18 cellular contexts compared by ENCODE assay signal in genomic region chr1:212489284-212489859, GRCh38. TPM values are rescaled to one million over a fixed set of nuclear protein-coding genes. Genes with fewer than 3 reads are reported as not detected.
DNase-seq lines count a peak whose midpoint lies in the region; ATAC-seq, FAIRE-seq and TF ChIP-seq lines count a peak whose summit lies in the region.
"Had no signal": no experiment of that assay in that cellular context is flagged by ENCODE, and none has a peak within 500 bp of the region (broad histone marks: within the 10 kb centered on the region; RNA-seq: fewer than 3 reads in every experiment).

No MANE protein-coding gene starts in this region.

- no peaks in the 10 kb centered on the region for H3K79me2 ChIP-seq in H1 (ENCODE audit: control insufficient read depth in 1 of 2, insufficient read depth in 2 of 2, low read length in 2 of 2)

- no peak overlapping the region for H4K5ac ChIP-seq in H1 (ENCODE audit: insufficient read length, low read depth, low read length)

- H3K9ac ChIP-seq in H1 (replicated peaks in 1 of 4; ENCODE audit: extremely low read depth in 1 of 4, low read depth in 3 of 4, low read length in 3 of 4): no peak overlapping the region

- intact Hi-C loops in CD14-positive monocyte (cut with micrococcal nuclease): loop anchor here (2.0 to 5.0 kb wide), 2 partner anchors 68 to 69 kb away; no protein-coding TSS in a partner anchor

- peak overlapping the region; percentile 27; the same call in 1 of the 2 replicates for H3K27ac ChIP-seq in SJSA1
- H3K27ac ChIP-seq in H1 (ENCODE audit: low read depth, low read length): no peak overlapping the region
- H3K27ac ChIP-seq in substantia nigra (ENCODE audit: low read depth, low read length, poor library complexity, severe bottlenecking): peak overlapping the region; percentile 68

- H3K36me3 ChIP-seq in SJSA1 (no peaks in the 10 kb centered on the region), H1 (ENCODE audit: control insufficient read depth in 2 of 4, insufficient read depth in 4 of 4, low read length in 3 of 4) (no peaks in the 10 kb centered on the region)
- H3K36me3 ChIP-seq: gastrocnemius medialis, upper lobe of left lung had no signal

- ATAC-seq in omental fat pad (ENCODE audit: low FRiP score): no peak

- no peak overlapping the region for H4K91ac ChIP-seq in H1 (replicated peaks; ENCODE audit: insufficient read length, low read length)

- H3K36me3 Mint-ChIP-seq in CD14-positive monocyte: peaks cover 6 to 7% of the 10 kb centered on the region in 2 donors
- H3K36me3 Mint-ChIP-seq in activated CD4-positive, alpha-beta memory T cell treated with anti-CD3 and anti-CD28 coated beads, Interleukin-2, amount 10 ng/mL, durations not matched to agents 7 days and 5 days (ENCODE audit: low read depth): no peaks in the 10 kb centered on the region
- H3K36me3 Mint-ChIP-seq: activated naive CD8-positive, alpha-beta T cell; naive thymus-derived CD4-positive, alpha-beta T cell had no signal

- no peak overlapping the region for H3K4me3 Mint-ChIP-seq in CD14-positive monocyte
- no peak overlapping the region for H3K4me3 Mint-ChIP-seq in activated CD4-positive, alpha-beta memory T cell treated with anti-CD3 and anti-CD28 coated beads, Interleukin-2, amount 10 ng/mL, durations not matched to agents 7 days and 5 days
- H3K4me3 Mint-ChIP-seq: activated CD4-positive, alpha-beta T cell treated with anti-CD3 and anti-CD28 coated beads for 36 hours; activated naive CD8-positive, alpha-beta T cell; naive thymus-derived CD4-positive, alpha-beta T cell had no signal

- H2BK20ac ChIP-seq in H1 (ENCODE audit: low read length): no peak overlapping the region

- no peaks in the 10 kb centered on the region for H3K79me1 ChIP-seq in H1 (ENCODE audit: low read depth, low read length)

- no peaks in the 10 kb centered on the region for H3K23me2 ChIP-seq in H1 (ENCODE audit: low read depth, low read length)

- H3K9me3 ChIP-seq in SJSA1 (replicated peaks) (no peaks in the 10 kb centered on the region; the same call in 1 of the 2 replicates), H1 (ENCODE audit: insufficient read depth in 2 of 2, low read depth in 1 of 2, low read length in 1 of 2) (no peaks in the 10 kb centered on the region)
- H3K9me3 ChIP-seq: gastrocnemius medialis, upper lobe of left lung had no signal

- TF ChIP-seq EP300 in H1 (IDR thresholded peaks at IDR 0.05; ENCODE audit: borderline replicate concordance in 1 of 2, low read depth in 2 of 2, low read length in 2 of 2): no peak

- H3K27me3 ChIP-seq in SJSA1 (replicated peaks) (no peaks in the 10 kb centered on the region), H1 (replicated peaks in 1 of 4; ENCODE audit: control insufficient read depth in 3 of 4, extremely low read depth in 1 of 4, insufficient read depth in 3 of 4, low read length in 3 of 4) (no peaks in the 10 kb centered on the region)
- H3K27me3 ChIP-seq: gastrocnemius medialis, upper lobe of left lung had no signal

- no peak overlapping the region for H2BK120ac ChIP-seq in H1 (replicated peaks; ENCODE audit: low read depth, low read length)

- no peak overlapping the region for H2BK12ac ChIP-seq in H1 (ENCODE audit: low read depth, low read length)

- no peak overlapping the region for H4K8ac ChIP-seq in H1 (ENCODE audit: extremely low read depth, insufficient read depth, low read length)

- H3K4me3 ChIP-seq in SJSA1: no peak overlapping the region
- no peak overlapping the region for H3K4me3 ChIP-seq in H1 (ENCODE audit: extremely low read depth in 1 of 4, insufficient read depth in 2 of 4, low read depth in 3 of 4, low read length in 4 of 4)
- H3K4me3 ChIP-seq: gastrocnemius medialis, upper lobe of left lung had no signal

- no peak overlapping the region for H3K14ac ChIP-seq in H1 (ENCODE audit: insufficient read length)

- peaks cover 76% of the 10 kb centered on the region for H3K4me1 Mint-ChIP-seq in CD14-positive monocyte
- peaks cover 4% of the 10 kb centered on the region for H3K4me1 Mint-ChIP-seq in activated CD4-positive, alpha-beta memory T cell treated with anti-CD3 and anti-CD28 coated beads, Interleukin-2, amount 10 ng/mL, durations not matched to agents 7 days and 5 days

- H3K27ac Mint-ChIP-seq in CD14-positive monocyte: peak overlapping the region; percentile 93 to 100 (median 97)
- no peak overlapping the region for H3K27ac Mint-ChIP-seq in activated CD4-positive, alpha-beta memory T cell treated with anti-CD3 and anti-CD28 coated beads, Interleukin-2, amount 10 ng/mL, durations not matched to agents 7 days and 5 days
- H3K27ac Mint-ChIP-seq: activated CD4-positive, alpha-beta T cell treated with anti-CD3 and anti-CD28 coated beads for 36 hours; activated naive CD8-positive, alpha-beta T cell; naive thymus-derived CD4-positive, alpha-beta T cell had no signal

- no peak overlapping the region for H2AK5ac ChIP-seq in H1 (ENCODE audit: low read depth, low read length)

- H3K56ac ChIP-seq in H1 (replicated peaks; ENCODE audit: insufficient read length, low read depth, low read length): no peak overlapping the region

- H2AFZ ChIP-seq in H1 (ENCODE audit: low read length): no peak overlapping the region

- H2BK15ac ChIP-seq in H1 (ENCODE audit: low read length): no peak overlapping the region

- DNase-seq in CD14-positive monocyte (ENCODE audit: low spot score) (no peak), SJSA1 (ENCODE audit: low read depth in 1 of 2, low spot score in 2 of 2) (no peak), H1 (ENCODE audit: low read depth in 1 of 2, low spot score in 2 of 2) (no peak), substantia nigra (lab: John Stamatoyannopoulos, UW) (no peak), RCC 7860 (ENCODE audit: low spot score) (no peak), D721Med (ENCODE audit: insufficient read length, low spot score) (no peak), omental fat pad (ENCODE audit: low spot score) (no peak)
- no peak for DNase-seq in activated CD4-positive, alpha-beta memory T cell treated with anti-CD3 and anti-CD28 coated beads, Interleukin-2, amount 10 ng/mL, durations not matched to agents 7 days and 5 days
- DNase-seq: cerebellar nuclear complex; naive thymus-derived CD4-positive, alpha-beta T cell; NCI-H1105 treated with DMSO at 0.1 percent for 48 hours; NCI-H2171 treated with DMSO at 0.1 percent for 48 hours; SHP77 treated with DMSO at 0.1 percent for 48 hours had no signal

- CTCF ChIA-PET in H1 (lab: Charles Lee; ENCODE audit: partially characterized antibody): interaction anchor here (0.9 to 2.9 kb wide), 10 partner anchors 8 to 426 kb away, joined by 3 to 24 read pairs (median 4); no protein-coding TSS in a partner anchor
- CTCF ChIA-PET in activated CD4-positive, alpha-beta memory T cell treated with anti-CD3 and anti-CD28 coated beads, Interleukin-2, amount 10 ng/mL, durations not matched to agents 7 days and 5 days (lab: Charles Lee): interaction anchor here (0.6 to 3.9 kb wide), 4 partner anchors 12 to 137 kb away, joined by 3 to 18 read pairs (median 4); no protein-coding TSS in a partner anchor

- no peak for FAIRE-seq in H1 (lab: Jason Lieb, UNC)
- no peak for FAIRE-seq in RCC 7860 (lab: Jason Lieb, UNC)
- no peak for FAIRE-seq in D721Med (lab: Jason Lieb, UNC)
- FAIRE-seq: endothelial cell of umbilical vein had no signal

- TF ChIP-seq CTCF in CD14-positive monocyte (IDR thresholded peaks at IDR 0.05) (no peak), H1 (IDR thresholded peaks at IDR 0.05; ENCODE audit: control extremely low read depth in 1 of 3, insufficient read depth in 1 of 3, low read depth in 1 of 3, low read length in 3 of 3) (no peak), D721Med (IDR thresholded peaks at IDR 0.05; ENCODE audit: insufficient read depth, missing control alignments) (no peak), omental fat pad (IDR thresholded peaks at IDR 0.05) (no peak)

- TF ChIP-seq POLR2A in H1 (IDR thresholded peaks at IDR 0.05; ENCODE audit: control extremely low read depth in 1 of 2, low read depth in 2 of 2, low read length in 2 of 2): no peak

- no peak overlapping the region for H2BK5ac ChIP-seq in H1 (ENCODE audit: low read depth, low read length)

- H4K20me1 ChIP-seq in H1 (replicated peaks in 1 of 2; ENCODE audit: control insufficient read depth in 1 of 2, insufficient read depth in 2 of 2, low read length in 2 of 2): no peaks in the 10 kb centered on the region

- peaks cover 0 to 3% (median 0%) of the 10 kb centered on the region in 7 donors for H3K9me3 Mint-ChIP-seq in CD14-positive monocyte
- no peaks in the 10 kb centered on the region for H3K9me3 Mint-ChIP-seq in activated CD4-positive, alpha-beta memory T cell treated with anti-CD3 and anti-CD28 coated beads, Interleukin-2, amount 10 ng/mL, durations not matched to agents 7 days and 5 days
- H3K9me3 Mint-ChIP-seq: naive thymus-derived CD4-positive, alpha-beta T cell had no signal

- POLR2A ChIA-PET in H1 (lab: Charles Lee; ENCODE audit: partially characterized antibody): interaction anchor here (1.4 to 2.5 kb wide), 2 partner anchors 119 to 120 kb away, joined by 4 to 10 read pairs; partner anchors contain the start of gene ATF3
- POLR2A ChIA-PET in activated CD4-positive, alpha-beta memory T cell treated with anti-CD3 and anti-CD28 coated beads, Interleukin-2, amount 10 ng/mL, durations not matched to agents 7 days and 5 days (lab: Charles Lee): no interaction called here

- no peak overlapping the region for H3K23ac ChIP-seq in H1 (ENCODE audit: insufficient read length)

- no peak overlapping the region for H3K18ac ChIP-seq in H1 (ENCODE audit: extremely low read depth, low read length)

- H3K27me3 Mint-ChIP-seq in CD14-positive monocyte (ENCODE audit: low read depth in 3 of 3): peaks cover 1 to 7% (median 4%) of the 10 kb centered on the region in 3 donors
- peaks cover 4% of the 10 kb centered on the region for H3K27me3 Mint-ChIP-seq in activated CD4-positive, alpha-beta memory T cell treated with anti-CD3 and anti-CD28 coated beads, Interleukin-2, amount 10 ng/mL, durations not matched to agents 7 days and 5 days
- H3K27me3 Mint-ChIP-seq: activated CD4-positive, alpha-beta T cell treated with anti-CD3 and anti-CD28 coated beads for 36 hours; activated naive CD8-positive, alpha-beta T cell had no signal

- WGBS in H1 (ENCODE audit: extremely low coverage in 1 of 2, insufficient coverage in 1 of 2, insufficient read length in 1 of 2, insufficient replicate concordance in 2 of 2, low coverage in 1 of 2, low lambda C conversion rate in 2 of 2, missing lambda C conversion rate in 1 of 2), 2 experiments: 94% methylated on average over 4 of the region's 4 CpGs; no CpG with 5 or more reads in 1 of the 2 experiments

- H3K4me1 ChIP-seq in SJSA1 (replicated peaks) (peaks cover 40% of the 10 kb centered on the region), H1 (replicated peaks in 1 of 4; ENCODE audit: control insufficient read depth in 3 of 4, insufficient read depth in 4 of 4, low read length in 3 of 4) (peaks cover 0 to 6% (median 1%) of the 10 kb centered on the region in 4 experiments; a peak in 4 of 7 replicates)
- H3K4me1 ChIP-seq: gastrocnemius medialis had no signal

- H3K4ac ChIP-seq in H1 (replicated peaks; ENCODE audit: insufficient read length, low read depth, low read length): no peak overlapping the region

- no peak for TF ChIP-seq RAD21 in H1 (IDR thresholded peaks at IDR 0.05 in 1 of 2, conservative IDR thresholded peaks at IDR 0.05 in 1 of 2; ENCODE audit: low read depth in 2 of 2, low read length in 2 of 2)

- H3K4me2 ChIP-seq in H1 (ENCODE audit: insufficient read depth in 1 of 2, low read depth in 2 of 2, low read length in 2 of 2): no peak overlapping the region

RNA-seq across cellular contexts. Expression of gene NENF, which starts 56.7 kb away (rescaled TPM):
- polyA plus RNA-seq in CD14-positive monocyte: 10 to 100 TPM; 42.3 to 56.4 TPM
- 68.9 and 119 TPM in 2 replicates for total RNA-seq in SJSA1 (2014; rRNA removed; shearing (Covaris generic))
- total RNA-seq in H1 (2021; fragmentation: NEBNext Ultra II Directional; extraction: Animal tissue kit (Norgen Biotek cat#: 25700)): 27.0 and 28.5 TPM in 2 replicates
- polyA plus RNA-seq in H1 (2011; rRNA removed): 22.1 and 28.0 TPM in 2 replicates
- polyA plus RNA-seq in H1 (2011; cell fraction: cytosol; rRNA removed): 23.4 TPM
- polyA plus RNA-seq in H1 (2011; cell fraction: nucleus; rRNA removed): 24.0 TPM
- polyA plus RNA-seq in H1 (2012, experiment 1 of 2): 35.4 to 45.5 TPM (median 38.2 TPM) in 4 replicates
- polyA plus RNA-seq in H1 (2012, experiment 2 of 2): 38.7 TPM
- 33.8 TPM for polyA plus RNA-seq in H1 (2013, experiment 1 of 2)
- polyA plus RNA-seq in H1 (2013, experiment 2 of 2): 38.4 TPM
- 7.1 and 7.4 TPM in 2 replicates for polyA minus RNA-seq in H1 (2011; rRNA and poly(A)+ RNA removed)
- 9.5 TPM for polyA minus RNA-seq in H1 (2011; cell fraction: cytosol; rRNA and poly(A)+ RNA removed)
- 8.0 TPM for polyA minus RNA-seq in H1 (2011; cell fraction: nucleus; rRNA and poly(A)+ RNA removed)
- 10 to 100 TPM; 47.4 to 53.8 (median 52.1) TPM for total RNA-seq in omental fat pad
- 10 to 100 TPM; 25.6 to 28.5 TPM for total RNA-seq in activated CD4-positive, alpha-beta memory T cell treated with anti-CD3 and anti-CD28 coated beads, Interleukin-2, amount 10 ng/mL, durations not matched to agents 7 days and 5 days
